Comparison of ENCODE assay signal across 17 cellular contexts in the genomic region with DNA sequence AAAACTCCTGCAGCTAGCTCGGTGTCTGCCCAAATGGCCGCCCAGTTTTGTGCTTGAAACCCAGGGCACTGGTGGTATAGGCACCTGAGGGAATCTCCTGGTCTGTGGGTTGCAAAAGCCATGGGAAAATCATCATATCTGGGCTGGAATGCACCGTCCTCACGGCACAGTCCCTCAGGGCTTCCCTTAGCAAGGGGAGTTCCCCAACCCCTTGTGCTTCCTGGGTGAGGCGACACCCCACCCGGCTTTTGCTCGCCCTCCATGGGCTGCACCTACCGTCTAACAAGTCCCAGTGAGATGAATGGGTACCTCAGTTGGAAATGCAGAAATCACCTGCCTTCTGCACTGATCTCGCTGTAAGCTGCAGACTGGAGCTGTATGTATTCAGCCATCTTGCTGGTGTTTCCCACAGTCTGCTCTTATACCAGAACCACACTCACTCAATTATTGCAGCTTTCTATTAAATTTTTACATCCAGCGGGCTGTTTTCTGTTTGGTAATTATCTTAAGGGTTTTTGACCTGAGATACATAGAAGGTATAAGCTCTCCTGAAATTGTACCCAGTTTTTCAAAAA. TPM values are rescaled to one million over a fixed set of nuclear protein-coding genes. Genes with fewer than 3 reads are reported as not detected.
DNase-seq lines count a peak whose midpoint lies in the region; ATAC-seq and TF ChIP-seq lines count a peak whose summit lies in the region.
"Had no signal": no experiment of that assay in that cellular context is flagged by ENCODE, and none has a peak within 500 bp of the region (broad histone marks: within the 10 kb centered on the region; RNA-seq: fewer than 3 reads in every experiment).

No MANE protein-coding gene starts in this region.

- peaks cover 19 to 87% (median 49%) of the 10 kb centered on the region in 9 donors for H3K9me3 Mint-ChIP-seq in naive thymus-derived CD8-positive, alpha-beta T cell

- no peaks in the 10 kb centered on the region for H4K20me1 ChIP-seq in HCT116 (ENCODE audit: insufficient read depth)

- POLR2A ChIA-PET in HCT116 (lab: Charles Lee) = no interaction called here
- POLR2A ChIA-PET in naive thymus-derived CD8-positive, alpha-beta T cell (lab: Charles Lee) = no interaction called here

- ATAC-seq in GM18520 (IDR thresholded peaks at IDR 0.05; ENCODE audit: unreplicated experiment) = peak; percentile 51
- no peak for ATAC-seq in HCT116
- ATAC-seq in HG03432 (IDR thresholded peaks at IDR 0.05; ENCODE audit: unreplicated experiment) = peak; percentile 65
- ATAC-seq in naive thymus-derived CD8-positive, alpha-beta T cell = no peak

- H3K36me3 ChIP-seq in HCT116 (ENCODE audit: control insufficient read depth in 1 of 2, insufficient read depth in 2 of 2, low read length in 2 of 2) = no peaks in the 10 kb centered on the region

- peak overlapping the region; percentile 50; the same call in 1 of the 2 replicates for H3K4me2 ChIP-seq in HCT116 (ENCODE audit: low read length)
- H3K4me2 ChIP-seq: PC-9 had no signal

- no peaks in the 10 kb centered on the region for H3K79me2 ChIP-seq in HCT116 (ENCODE audit: insufficient read depth, low read length)

- no peak overlapping the region for H3K27ac ChIP-seq in HCT116 (ENCODE audit: low read depth, low read length)
- H3K27ac ChIP-seq: PC-9 had no signal

- H3K27me3 ChIP-seq in HCT116 (ENCODE audit: insufficient read depth, low read length) = no peaks in the 10 kb centered on the region

- no peaks in the 10 kb centered on the region for H3K9me3 ChIP-seq in HCT116 (ENCODE audit: control insufficient read depth in 1 of 2, insufficient read depth in 1 of 2, low read depth in 1 of 2, low read length in 2 of 2)

- no peak overlapping the region for H3K4me3 ChIP-seq in HCT116 (replicated peaks in 1 of 2; ENCODE audit: low read depth in 1 of 2, low read length in 2 of 2)
- H3K4me3 ChIP-seq: PC-9 had no signal

- H3K27ac Mint-ChIP-seq in naive thymus-derived CD8-positive, alpha-beta T cell = no peak overlapping the region
- H3K27ac Mint-ChIP-seq: CD14-positive monocyte had no signal

- no peak overlapping the region for H2AFZ ChIP-seq in HCT116 (ENCODE audit: low read depth, low read length, poor library complexity, severe bottlenecking)
- H2AFZ ChIP-seq: PC-9 had no signal

- intact Hi-C loops in HCT116 (cut with micrococcal nuclease) = no loop called here

- DNase-seq in HCT116 (ENCODE audit: low read depth, low spot score) (no peak), NCI-H187 treated with DMSO at 0.1 percent for 48 hours (lab: John Stamatoyannopoulos, UW) (no peak), NCI-H82 treated with DMSO at 0.1 percent for 48 hours (lab: John Stamatoyannopoulos, UW; ENCODE audit: unreplicated experiment) (no peak), NCI-H526 treated with DMSO at 0.1 percent for 48 hours (lab: John Stamatoyannopoulos, UW) (no peak)
- DNase-seq in naive thymus-derived CD8-positive, alpha-beta T cell = no peak
- DNase-seq: KG1, MV-4-11, NCI-H1694 treated with DMSO at 0.1 percent for 48 hours, NCI-H2107, NCI-H510A treated with DMSO at 0.1 percent for 48 hours, PC-9, T1000 had no signal

- no TSS peak for BruUV-seq in HCT116 (replicated peaks; lab: Mats Ljungman, UMichigan)

- H3K9me2 ChIP-seq in HCT116 (ENCODE audit: insufficient read depth) = no peaks in the 10 kb centered on the region

- no peak for TF ChIP-seq CTCF in HCT116 (IDR thresholded peaks at IDR 0.05 in 2 of 3, conservative IDR thresholded peaks at IDR 0.05 in 1 of 3; ENCODE audit: borderline replicate concordance in 1 of 3, insufficient read depth in 1 of 3, low read depth in 2 of 3, low read length in 2 of 3)

- no peaks in the 10 kb centered on the region for H3K27me3 Mint-ChIP-seq in naive thymus-derived CD8-positive, alpha-beta T cell

- H3K4me3 Mint-ChIP-seq in naive thymus-derived CD8-positive, alpha-beta T cell = no peak overlapping the region
- H3K4me3 Mint-ChIP-seq: CD14-positive monocyte had no signal

- no peak for TF ChIP-seq POLR2A in HCT116 (IDR thresholded peaks at IDR 0.05; ENCODE audit: borderline replicate concordance, extremely low read depth, insufficient read depth, insufficient read length)

- H3K4me1 ChIP-seq in HCT116 (ENCODE audit: control insufficient read depth in 1 of 2, insufficient read depth in 2 of 2, low read length in 2 of 2) = peaks cover 0 to 13% of the 10 kb centered on the region in 2 experiments; a peak in 3 of 4 replicates

- H3K4me1 Mint-ChIP-seq in naive thymus-derived CD8-positive, alpha-beta T cell = peaks cover 0 to 2% (median 0%) of the 10 kb centered on the region in 4 donors
- H3K4me1 Mint-ChIP-seq: CD14-positive monocyte had no signal

- TF ChIP-seq RAD21 in HCT116 (IDR thresholded peaks at IDR 0.05; ENCODE audit: low read depth) = no peak

- CTCF ChIA-PET in HCT116 (lab: Charles Lee) = no interaction called here

- H3K36me3 Mint-ChIP-seq in naive thymus-derived CD8-positive, alpha-beta T cell = peaks cover 20 to 47% (median 42%) of the 10 kb centered on the region in 3 donors

- RAD21 ChIA-PET in HCT116 (lab: Charles Lee; ENCODE audit: low non-redundant PET in 1 of 2, low total read pairs in 2 of 2, uncharacterized antibody in 2 of 2, unreplicated experiment in 2 of 2) = no interaction called here

- H3K9ac ChIP-seq in HCT116 (ENCODE audit: low read length) = no peak overlapping the region

TF ChIP-seq in HCT116, 20 proteins besides CTCF, POLR2A, EP300 and RAD21:
- TF ChIP-seq REST (IDR thresholded peaks at IDR 0.05; ENCODE audit: low read depth) = no peak
- TF ChIP-seq EZH2 (IDR thresholded peaks at IDR 0.05) = no peak
TF ChIP-seq in HCT116: peak in this region for 0.

RNA-seq across cellular contexts. Expression of gene NPNT, which starts 36.7 kb away (rescaled TPM):
- total RNA-seq in HCT116 (2021; ENCODE audit: unreplicated experiment) = 15.8 TPM
- polyA plus RNA-seq in HCT116 (2012) = 15.2 and 17.0 TPM in 2 replicates
- total RNA-seq in naive thymus-derived CD8-positive, alpha-beta T cell = not detected
- polyA plus RNA-seq in naive thymus-derived CD8-positive, alpha-beta T cell = not detected
- total RNA-seq: T-helper 1 cell treated with Interleukin-12 subunit alpha and Interleukin-12 subunit beta and Interleukin-4 antibody, amounts not matched to agents 30 ng/mL and 1 ng/mL, for 36 hours had no signal
- polyA plus RNA-seq: AG04450, CD14-positive monocyte had no signal

Comparison
In these comparisons a context has a peak if more than half of its experiments do, and no peak if none do; other contexts are left out.
1. ATAC-seq: peak in GM18520 (single experiment) and HG03432 (single experiment); none in HCT116 (single experiment) and naive thymus-derived CD8-positive, alpha-beta T cell (0 of 2).
2. RNA of gene NPNT, which starts 36.7 kb away (total RNA-seq): 15.8 TPM in HCT116 (single experiment); not detected in naive thymus-derived CD8-positive, alpha-beta T cell; every median in the first group is over 10 times any median in the second.